Comparison of ENCODE assay signal across 16 cellular contexts in genomic region chr20:37941332-37941731, GRCh38. TPM values are rescaled to one million over a fixed set of nuclear protein-coding genes. Genes with fewer than 3 reads are reported as not detected.
DNase-seq lines count a peak whose midpoint lies in the region; ATAC-seq and TF ChIP-seq lines count a peak whose summit lies in the region.
"Had no signal": no experiment of that assay in that cellular context is flagged by ENCODE, and none has a peak within 500 bp of the region (broad histone marks: within the 10 kb centered on the region; RNA-seq: fewer than 3 reads in every experiment).

No MANE protein-coding gene starts in this region.

- 61 to 75% (median 64%) methylated on average over 6 to 8 of the region's 8 CpGs for WGBS in heart left ventricle, 4 donors
- 81% methylated on average over 8 of the region's 8 CpGs for WGBS in suprapubic skin

- intact Hi-C loops in heart left ventricle (cut with DNase I) = no loop called here

- no peak for TF ChIP-seq EP300 in suprapubic skin (IDR thresholded peaks at IDR 0.05)

- peak; percentile 27 for TF ChIP-seq CTCF in cardiac muscle cell (IDR thresholded peaks at IDR 0.05; ENCODE audit: low read depth, low read length)
- TF ChIP-seq CTCF in heart left ventricle (IDR thresholded peaks at IDR 0.05) = peak in 1 of 12 donors; percentile 12
- TF ChIP-seq CTCF in NB4 (IDR thresholded peaks at IDR 0.05; ENCODE audit: low read depth, low read length) = peak; percentile 55
- TF ChIP-seq CTCF in epithelial cell of proximal tubule (conservative IDR thresholded peaks at IDR 0.05; ENCODE audit: low read depth, low read length) = peak; percentile 37
- TF ChIP-seq CTCF in suprapubic skin (IDR thresholded peaks at IDR 0.05) = no peak

- H3K27me3 ChIP-seq in cardiac muscle cell (no peaks in the 10 kb centered on the region), heart left ventricle (no peaks in the 10 kb centered on the region), suprapubic skin (peaks cover 8% of the 10 kb centered on the region)
- H3K27me3 ChIP-seq: colonic mucosa, gastroesophageal sphincter, neutrophil, upper lobe of right lung had no signal

- no peaks in the 10 kb centered on the region for H3K9me3 ChIP-seq in cardiac muscle cell (ENCODE audit: low read depth)
- H3K9me3 ChIP-seq in heart left ventricle = peaks cover 0 to 3% (median 0%) of the 10 kb centered on the region in 12 donors
- H3K9me3 ChIP-seq in suprapubic skin = no peaks in the 10 kb centered on the region
- H3K9me3 ChIP-seq: colonic mucosa, gastroesophageal sphincter, neutrophil, upper lobe of right lung had no signal

- H3K36me3 ChIP-seq in cardiac muscle cell (no peaks in the 10 kb centered on the region), heart left ventricle (no peaks in the 10 kb centered on the region), suprapubic skin (no peaks in the 10 kb centered on the region)
- H3K36me3 ChIP-seq: colonic mucosa, gastroesophageal sphincter, neutrophil, upper lobe of right lung had no signal

- H3K27ac ChIP-seq in cardiac muscle cell (no peak overlapping the region), heart left ventricle (no peak overlapping the region), suprapubic skin (no peak overlapping the region)
- H3K27ac ChIP-seq: colonic mucosa, gastroesophageal sphincter, neutrophil, upper lobe of right lung had no signal

- H3K4me3 ChIP-seq in cardiac muscle cell (no peak overlapping the region), heart left ventricle (no peak overlapping the region), NB4 (ENCODE audit: low read depth, low read length) (no peak overlapping the region), epithelial cell of proximal tubule (ENCODE audit: low read depth, low read length) (no peak overlapping the region), suprapubic skin (no peak overlapping the region)
- H3K4me3 ChIP-seq: colonic mucosa, gastroesophageal sphincter, upper lobe of right lung had no signal

- no peak for ATAC-seq in heart left ventricle
- ATAC-seq: activated naive CD4-positive, alpha-beta T cell treated with anti-CD3 and anti-CD28 coated beads, Interleukin-2, amount 50 U/mL, for 72 hours; gastroesophageal sphincter; upper lobe of right lung had no signal

- no peaks in the 10 kb centered on the region for H3K4me1 ChIP-seq in cardiac muscle cell (ENCODE audit: low read depth)
- H3K4me1 ChIP-seq in heart left ventricle = no peaks in the 10 kb centered on the region
- no peaks in the 10 kb centered on the region for H3K4me1 ChIP-seq in suprapubic skin
- H3K4me1 ChIP-seq: colonic mucosa, gastroesophageal sphincter, upper lobe of right lung had no signal

- peak in 1 of 2 donors; percentile 18 for DNase-seq in cardiac muscle cell (ENCODE audit: low read depth in 1 of 2, low spot score in 1 of 2)
- DNase-seq in heart left ventricle = no peak
- DNase-seq in NB4 (ENCODE audit: low read depth) = peak; percentile 30
- no peak for DNase-seq in epithelial cell of proximal tubule (ENCODE audit: low read depth)
- DNase-seq in suprapubic skin (ENCODE audit: low spot score in 2 of 2) = peak; percentile 27 to 63
- DNase-seq in COLO829 (ENCODE audit: low spot score) = no peak
- no peak for DNase-seq in DMS114 treated with DMSO at 0.1 percent for 48 hours (lab: John Stamatoyannopoulos, UW; ENCODE audit: unreplicated experiment)
- DNase-seq in GOT3 (lab: John Stamatoyannopoulos, UW) = no peak
- DNase-seq: activated CD4-positive, alpha-beta T cell treated with anti-CD3 and anti-CD28 coated beads, Interleukin-2, amount 50 U/mL, for 4 hours; AML-193; colonic mucosa; NCI-H2029; upper lobe of right lung had no signal

- no peak for TF ChIP-seq POLR2A in heart left ventricle (IDR thresholded peaks at IDR 0.05)
- no peak for TF ChIP-seq POLR2A in NB4 (IDR thresholded peaks at IDR 0.05; ENCODE audit: extremely low read depth, insufficient read length)
- TF ChIP-seq POLR2A in suprapubic skin (IDR thresholded peaks at IDR 0.05) = no peak

RNA-seq across cellular contexts. Expression of gene VSTM2L, which starts 38.4 kb away (rescaled TPM):
- total RNA-seq in cardiac muscle cell (136 and 321 TPM in 2 replicates), heart left ventricle (10 to 100 TPM in 5 of 9 donors, 1 to 10 TPM in 4; 3.7 to 49.5 (median 17.4) TPM), epithelial cell of proximal tubule (2.8 and 4.5 TPM in 2 replicates), suprapubic skin (1 to 10 TPM in 1 of 4 donors, under 1 TPM in 1, not detected in 2; 0.78 to 1.4 TPM)
- polyA plus RNA-seq in cardiac muscle cell (83.4 and 162 TPM in 2 replicates), heart left ventricle (10 to 100 TPM; 10.7 to 28.1 TPM)

Comparison
In these comparisons a context has a peak if more than half of its experiments do, and no peak if none do; other contexts are left out.
1. DNase-seq: peak in NB4 (single experiment) and suprapubic skin (2 of 2); none in heart left ventricle (0 of 5), epithelial cell of proximal tubule (single experiment), COLO829 (single experiment), DMS114 treated with DMSO at 0.1 percent for 48 hours (single experiment) and GOT3 (single experiment).
2. CTCF ChIP-seq: peak in cardiac muscle cell (single experiment), NB4 (single experiment) and epithelial cell of proximal tubule (single experiment); none in suprapubic skin (0 of 2).